1 cellular context compared by ENCODE assay signal in the genomic region with DNA sequence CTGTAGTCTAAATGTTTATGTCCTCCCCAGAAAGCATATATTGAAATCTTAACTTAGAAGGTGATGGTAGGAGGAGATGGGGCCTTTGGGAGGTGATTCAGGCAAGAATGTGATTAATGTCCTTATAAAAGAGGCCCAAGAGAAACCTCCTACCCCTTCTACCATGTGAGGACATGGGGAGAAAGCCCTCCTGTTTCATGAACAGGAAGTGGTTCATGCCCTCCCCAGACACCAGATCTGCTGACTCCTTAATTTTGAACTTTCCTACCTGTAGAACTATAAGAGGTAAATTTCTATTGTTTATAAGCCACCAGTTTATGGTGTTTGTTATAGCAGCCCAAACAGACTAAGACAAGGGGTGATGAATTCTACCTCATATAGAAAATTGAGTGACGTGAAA.
TF ChIP-seq lines count a peak whose summit lies in the region.

No MANE protein-coding gene starts in this region.

TF ChIP-seq in K562, 482 proteins besides CTCF, POLR2A, EP300 and RAD21 (continued from another document):
- TF ChIP-seq ZNF699 (CRISPR knock-in tag; IDR thresholded peaks at IDR 0.05; ENCODE audit: insufficient replicate concordance) (no peak), ZKSCAN3 (CRISPR knock-in tag; IDR thresholded peaks at IDR 0.05) (no peak), ZNF57 (CRISPR knock-in tag; IDR thresholded peaks at IDR 0.05) (no peak), BRD9 (IDR thresholded peaks at IDR 0.05; ENCODE audit: low read depth, partially characterized antibody) (no peak), MAFG (tag; conservative IDR thresholded peaks at IDR 0.05) (peak; percentile 43; the same call in 1 of the 2 replicates), ZNF316 (IDR thresholded peaks at IDR 0.05) (peak; percentile 57), C11orf30 (IDR thresholded peaks at IDR 0.05; ENCODE audit: low read depth) (peak; percentile 49; the same call in 1 of the 2 replicates)
TF ChIP-seq in K562: peak in this region for 4.
